ENCODE assay signal across 19 cellular contexts in the genomic region with DNA sequence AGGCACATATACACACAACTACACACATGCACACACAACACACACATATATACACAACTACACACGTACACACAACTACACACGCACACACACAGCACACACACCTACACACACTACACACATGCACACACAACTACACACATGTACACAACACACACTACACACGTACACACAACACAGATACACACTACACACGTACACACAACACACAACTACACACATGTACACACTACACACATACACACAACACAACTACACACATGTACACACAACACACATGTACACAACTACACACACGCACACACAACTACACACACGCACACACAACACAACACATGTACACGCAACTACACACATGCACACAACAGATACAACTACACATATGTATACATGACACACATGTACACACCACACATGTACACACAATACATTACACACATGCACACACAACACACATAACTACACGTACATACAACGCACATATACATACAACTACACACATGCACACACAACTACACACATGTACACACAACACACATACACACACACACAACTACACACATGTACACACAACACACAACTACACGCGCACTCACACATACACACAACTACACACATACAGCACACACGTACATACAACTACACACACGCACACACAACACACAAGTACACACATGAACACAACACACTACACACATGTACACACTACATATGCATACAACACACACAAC.
"Had no signal": no experiment of that assay in that cellular context is flagged by ENCODE, and none has a peak within 500 bp of the region (broad histone marks: within the 10 kb centered on the region; RNA-seq: fewer than 3 reads in every experiment).

No MANE protein-coding gene starts in this region.

- FAIRE-seq: endometrium had no signal

- DNase-seq: activated CD4-positive, alpha-beta T cell treated with anti-CD3 and anti-CD28 coated beads, Interleukin-2, amount 50 U/mL, for 1 hour; activated CD8-positive, alpha-beta memory T cell treated with anti-CD3 and anti-CD28 coated beads, Interleukin-2, amount 50 U/mL, for 4 hours; activated effector memory CD4-positive, alpha-beta T cell treated with anti-CD3 and anti-CD28 coated beads, Interleukin-2, amount 50 U/mL, for 16 hours; activated naive CD4-positive, alpha-beta T cell treated with anti-CD3 and anti-CD28 coated beads, Interleukin-2, amount 50 U/mL, for 16 hours; activated T-cell treated with anti-CD3 and anti-CD28 coated beads, Interleukin-2, amount 50 U/mL, for 4 hours; cerebellar nuclear complex; cortex of kidney; heart right ventricle; naive thymus-derived CD8-positive, alpha-beta T cell; stimulated activated CD4-positive, alpha-beta T cell treated with anti-CD3 and anti-CD28 coated beads, Interleukin-2, amount 100 ng/mL, for 24 hours; stimulated activated naive CD4-positive, alpha-beta T cell treated with Interleukin-2 at 50 U/mL for 16 hours; T1000 had no signal

- H2AFZ ChIP-seq: parathyroid adenoma had no signal

- H3K27ac ChIP-seq: ascending aorta, breast epithelium, heart right ventricle, neutrophil, parathyroid adenoma, tibial nerve had no signal

- H3K4me1 ChIP-seq: ascending aorta, breast epithelium, heart right ventricle, parathyroid adenoma, tibial nerve had no signal

- H3K9me3 ChIP-seq: ascending aorta, breast epithelium, heart right ventricle, neutrophil, tibial nerve had no signal

- H3K4me3 ChIP-seq: ascending aorta, breast epithelium, heart right ventricle, tibial nerve had no signal

- H3K9ac ChIP-seq: parathyroid adenoma had no signal

- H3K36me3 ChIP-seq: ascending aorta, breast epithelium, heart right ventricle, neutrophil, tibial nerve had no signal

- H3K27me3 ChIP-seq: ascending aorta, breast epithelium, neutrophil had no signal

- ATAC-seq: activated T-cell treated with anti-CD3 and anti-CD28 coated beads, Interleukin-2, amount 50 U/mL, for 4 hours; esophagus mucosa; heart right ventricle; naive thymus-derived CD8-positive, alpha-beta T cell had no signal
